8 cellular contexts compared by ENCODE assay signal in genomic region chr14:90384543-90384911, GRCh38. TPM values are rescaled to one million over a fixed set of nuclear protein-coding genes. Genes with fewer than 3 reads are reported as not detected.
DNase-seq lines count a peak whose midpoint lies in the region; ATAC-seq and TF ChIP-seq lines count a peak whose summit lies in the region.

No MANE protein-coding gene starts in this region.

- H3K36me3 Mint-ChIP-seq in MCF 10A (ENCODE audit: insufficient read depth, unreplicated experiment), result no peaks in the 10 kb centered on the region

- TF ChIP-seq CTCF in breast epithelium (IDR thresholded peaks at IDR 0.05) (no peak), MCF 10A (IDR thresholded peaks at IDR 0.05; ENCODE audit: unreplicated experiment) (no peak), thyroid gland (IDR thresholded peaks at IDR 0.05) (no peak)

- no peak for DNase-seq in breast epithelium (ENCODE audit: low spot score in 2 of 2)
- no peak for DNase-seq in MCF 10A (ENCODE audit: unreplicated experiment)
- DNase-seq in left kidney (ENCODE audit: low read depth, low spot score), result peak; percentile 44
- DNase-seq in thyroid gland, result no peak
- no peak for DNase-seq in head of caudate nucleus

- TF ChIP-seq POLR2A in breast epithelium (IDR thresholded peaks at IDR 0.05), result no peak
- TF ChIP-seq POLR2A in thyroid gland (IDR thresholded peaks at IDR 0.05), result no peak

- H3K27me3 Mint-ChIP-seq in MCF 10A (ENCODE audit: insufficient read depth, unreplicated experiment), result peaks cover 9% of the 10 kb centered on the region

- H3K9me3 ChIP-seq in breast epithelium (no peaks in the 10 kb centered on the region), thyroid gland (no peaks in the 10 kb centered on the region)

- H3K4me1 ChIP-seq in breast epithelium (peaks cover 0 to 8% of the 10 kb centered on the region in 2 donors), thyroid gland (peaks cover 17 to 19% of the 10 kb centered on the region in 2 donors)

- WGBS in adipose tissue, 3 donors, result 56 to 81% (median 61%) methylated on average over 3 of the region's 3 CpGs
- whole genome bisulfite sequencing in thyroid gland, 2 donors, result 76 to 84% methylated on average over 3 of the region's 3 CpGs

- no peaks in the 10 kb centered on the region for H3K27me3 ChIP-seq in breast epithelium
- H3K27me3 ChIP-seq in thyroid gland, result no peaks in the 10 kb centered on the region

- peak overlapping the region in 1 of 3 donors; percentile 75 for H3K4me3 ChIP-seq in breast epithelium
- H3K4me3 ChIP-seq in thyroid gland (replicated peaks in 1 of 3), result no peak overlapping the region

- H3K27ac ChIP-seq in breast epithelium (peak overlapping the region; percentile 98), adipose tissue (ENCODE audit: low read depth, low read length) (peak overlapping the region; percentile 96), thyroid gland (peak overlapping the region; percentile 97 to 99 (median 97))

- intact Hi-C loops in breast epithelium (cut with DNase I; ENCODE audit: low total_unique reads) (no loop called here), MCF 10A (cut with micrococcal nuclease) (no loop called here), thyroid gland (cut with DNase I) (loop anchor here (10.0 kb wide), 1 partner anchor 50 kb away; the partner anchor contains the start of gene NRDE2), head of caudate nucleus (cut with DNase I) (loop anchor here (5.0 kb wide), 1 partner anchor 52 kb away; the partner anchor contains the start of gene NRDE2)

- H3K9me3 Mint-ChIP-seq in MCF 10A (ENCODE audit: unreplicated experiment), result no peaks in the 10 kb centered on the region

- POLR2A ChIA-PET in MCF 10A (lab: Yijun Ruan, JAX), result interaction anchor here (0.9 kb wide), 1 partner anchor 12 kb away, joined by 5 read pairs; no protein-coding TSS in a partner anchor

- H3K36me3 ChIP-seq in breast epithelium, result no peaks in the 10 kb centered on the region
- no peaks in the 10 kb centered on the region for H3K36me3 ChIP-seq in thyroid gland

- no peak overlapping the region for H3K27ac Mint-ChIP-seq in MCF 10A (ENCODE audit: low read depth, unreplicated experiment)

- peaks cover 5% of the 10 kb centered on the region for H3K4me1 Mint-ChIP-seq in MCF 10A (ENCODE audit: insufficient read depth, unreplicated experiment)

- H3K4me3 Mint-ChIP-seq in MCF 10A (ENCODE audit: unreplicated experiment), result no peak overlapping the region

- ATAC-seq in HG02970 (IDR thresholded peaks at IDR 0.05; ENCODE audit: low FRiP score, unreplicated experiment), result no peak
- no peak for ATAC-seq in HG02885 (IDR thresholded peaks at IDR 0.05; ENCODE audit: poor library complexity, unreplicated experiment)

- CTCF ChIA-PET in MCF 10A (lab: Yijun Ruan, JAX), result no interaction called here

- no TSS peak for BruUV-seq in MCF 10A (replicated peaks; lab: Mats Ljungman, UMichigan)

RNA-seq across cellular contexts. Expression of gene CALM1, which starts 12.3 kb away (rescaled TPM):
- 100 to 1,000 TPM; 186 to 332 (median 237) TPM for total RNA-seq in breast epithelium
- total RNA-seq in MCF 10A (2022), result 122 and 140 TPM in 2 replicates
- 100 to 1,000 TPM; 170 to 442 (median 252) TPM for polyA plus RNA-seq in adipose tissue
- 100 to 1,000 TPM; 262 to 355 (median 294) TPM for total RNA-seq in thyroid gland

RNA-seq across cellular contexts. Expression of gene NRDE2, which starts 52.8 kb away (rescaled TPM):
- total RNA-seq in breast epithelium, result 10 to 100 TPM in 2 of 3 donors, 1 to 10 TPM in 1; 9.3 to 19.8 (median 19.7) TPM
- 16.5 and 18.4 TPM in 2 replicates for total RNA-seq in MCF 10A (2022)
- polyA plus RNA-seq in adipose tissue, result 1 to 10 TPM; 3.5 to 5.9 (median 5.6) TPM
- 10 to 100 TPM; 21.7 to 38.7 (median 26.7) TPM for total RNA-seq in thyroid gland

Comparison
In these comparisons a context has a peak if more than half of its experiments do, and no peak if none do; other contexts are left out.
1. intact Hi-C loops: an anchor here in thyroid gland (10.0 kb wide) and head of caudate nucleus (5.0 kb wide); none called in breast epithelium and MCF 10A.